ENCODE assay signal across 13 cellular contexts in the genomic region with DNA sequence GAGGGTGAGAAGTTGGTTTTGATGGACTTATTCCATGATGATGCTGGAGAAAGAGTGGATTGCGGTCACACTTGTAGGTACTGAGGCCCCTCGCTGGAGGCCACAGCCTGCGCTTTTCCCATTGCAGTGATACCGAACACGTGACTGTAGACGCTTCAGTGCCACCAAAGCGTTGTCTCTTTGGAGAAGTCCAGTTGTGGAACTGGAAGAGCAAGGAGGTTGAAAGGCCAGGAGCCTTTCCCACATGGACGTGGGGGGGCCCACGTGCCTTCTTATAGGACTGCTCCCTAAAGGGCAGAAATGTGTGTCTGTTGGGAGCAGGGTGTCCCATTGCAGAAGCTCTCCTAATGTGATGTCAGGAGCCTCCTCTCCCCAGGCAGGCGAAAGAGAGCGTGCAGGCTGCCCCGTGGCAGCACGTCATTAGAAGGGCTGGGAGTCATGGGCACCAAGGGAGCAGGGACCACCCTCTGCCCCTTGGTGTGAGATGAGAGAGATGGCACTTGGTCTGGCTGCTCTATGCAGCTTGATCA. TPM values are rescaled to one million over a fixed set of nuclear protein-coding genes. Genes with fewer than 3 reads are reported as not detected.
A peak's percentile ranks its signal among the peaks of the same experiment; 100 is the strongest.
DNase-seq lines count a peak whose midpoint lies in the region; ATAC-seq and TF ChIP-seq lines count a peak whose summit lies in the region.
"Had no signal": no experiment of that assay in that cellular context is flagged by ENCODE, and none has a peak within 500 bp of the region (broad histone marks: within the 10 kb centered on the region; RNA-seq: fewer than 3 reads in every experiment).

No MANE protein-coding gene starts in this region.

- TF ChIP-seq CTCF in RWPE1 (conservative IDR thresholded peaks at IDR 0.05; ENCODE audit: low read depth) = no peak
- no peak for TF ChIP-seq CTCF in gastrocnemius medialis (IDR thresholded peaks at IDR 0.05 in 4 of 5, conservative IDR thresholded peaks at IDR 0.05 in 1 of 5)
- TF ChIP-seq CTCF in uterus (IDR thresholded peaks at IDR 0.05) = no peak

- ATAC-seq in effector memory CD8-positive, alpha-beta T cell (replicated peaks) = no peak
- ATAC-seq in gastrocnemius medialis = no peak

- H3K4me3 ChIP-seq in gastrocnemius medialis = no peak overlapping the region
- no peak overlapping the region for H3K4me3 ChIP-seq in uterus

- H3K4me3 Mint-ChIP-seq in effector memory CD8-positive, alpha-beta T cell = peak overlapping the region; percentile 63 to 73
- H3K4me3 Mint-ChIP-seq: mesothelial cell of epicardium had no signal

- peaks cover 0 to 51% of the 10 kb centered on the region in 2 donors for H3K36me3 ChIP-seq in gastrocnemius medialis
- no peaks in the 10 kb centered on the region for H3K36me3 ChIP-seq in uterus

- H3K9me3 Mint-ChIP-seq in effector memory CD8-positive, alpha-beta T cell = no peaks in the 10 kb centered on the region
- H3K9me3 Mint-ChIP-seq: mesothelial cell of epicardium had no signal

- H3K27ac Mint-ChIP-seq in effector memory CD8-positive, alpha-beta T cell = peak overlapping the region; percentile 50 to 85

- intact Hi-C loops in gastrocnemius medialis (cut with DNase I; ENCODE audit: low total_unique reads) (loop anchor here (2.0 kb wide), 1 partner anchor 39 kb away; no protein-coding TSS in a partner anchor), uterus (cut with DNase I; ENCODE audit: low total_unique reads) (loop anchor here (5.0 kb wide), 1 partner anchor 86 kb away; no protein-coding TSS in a partner anchor)

- H3K4me1 Mint-ChIP-seq in effector memory CD8-positive, alpha-beta T cell (ENCODE audit: low read depth in 2 of 2) = peaks cover 28 to 36% of the 10 kb centered on the region in 2 donors

- in situ Hi-C loops in gastrocnemius medialis (cut with MboI; ENCODE audit: low sequenced_read_pairs in 4 of 4) = loop anchor here (5.0 to 25.0 kb wide), 3 partner anchors 81 to 316 kb away; a partner anchor contains a TSS

- H3K27ac ChIP-seq in RWPE1 (peak overlapping the region; percentile 11; the same call in 1 of the 2 replicates), gastrocnemius medialis (peak overlapping the region; percentile 58 to 70 (median 66)), uterus (no peak overlapping the region)

- no peaks in the 10 kb centered on the region for H3K27me3 Mint-ChIP-seq in effector memory CD8-positive, alpha-beta T cell

- DNase-seq in activated CD8-positive, alpha-beta memory T cell treated with anti-CD3 and anti-CD28 coated beads, Interleukin-2, amount 50 U/mL, for 48 hours = peak; percentile 54
- no peak for DNase-seq in activated CD8-positive, alpha-beta memory T cell treated with anti-CD3 and anti-CD28 coated beads for 24 hours
- no peak for DNase-seq in RWPE1 (ENCODE audit: low spot score)
- no peak for DNase-seq in effector memory CD8-positive, alpha-beta T cell
- DNase-seq in gastrocnemius medialis = no peak
- DNase-seq in NCI-H1048 (lab: John Stamatoyannopoulos, UW) = no peak
- DNase-seq in NOMO-1 treated with dmso at 0.1 percent for 144 hours (lab: John Stamatoyannopoulos, UW; ENCODE audit: unreplicated experiment) = no peak
- no peak for DNase-seq in uterus
- DNase-seq: activated CD4-positive, alpha-beta T cell treated with anti-CD3 and anti-CD28 coated beads, Interleukin-2, amount 50 U/mL, for 1 hour; COR-L47; NCI-H2171 treated with DMSO at 0.1 percent for 48 hours; NCI-H774 had no signal

- H3K9me3 ChIP-seq in gastrocnemius medialis (no peaks in the 10 kb centered on the region), uterus (no peaks in the 10 kb centered on the region)

- CTCF ChIA-PET in RWPE1 (lab: Yijun Ruan, JAX) = interaction anchor here (0.6 to 1.8 kb wide), 4 partner anchors 12 to 87 kb away, joined by 3 to 7 read pairs (median 4); no protein-coding TSS in a partner anchor

- peaks cover 51% of the 10 kb centered on the region in 2 donors for H3K4me1 ChIP-seq in gastrocnemius medialis
- no peaks in the 10 kb centered on the region for H3K4me1 ChIP-seq in uterus

- TF ChIP-seq POLR2A in gastrocnemius medialis (IDR thresholded peaks at IDR 0.05) (no peak), uterus (IDR thresholded peaks at IDR 0.05) (no peak)

- peaks cover 60% of the 10 kb centered on the region for H3K36me3 Mint-ChIP-seq in effector memory CD8-positive, alpha-beta T cell (ENCODE audit: insufficient read depth)

- POLR2A ChIA-PET in RWPE1 (lab: Yijun Ruan, JAX; ENCODE audit: low non-redundant PET) = no interaction called here

- no peaks in the 10 kb centered on the region for H3K27me3 ChIP-seq in gastrocnemius medialis
- no peaks in the 10 kb centered on the region for H3K27me3 ChIP-seq in uterus

RNA-seq across cellular contexts. Expression of a gene that starts 31.5 kb away (rescaled TPM):
- 100 to 1,000 TPM; 292 to 606 (median 472) TPM for total RNA-seq in gastrocnemius medialis
- total RNA-seq in uterus = 10 to 100 TPM; 19.0 to 52.3 (median 30.5) TPM

Comparison
In these comparisons a context has a peak if more than half of its experiments do, and no peak if none do; other contexts are left out.
1. H3K27ac ChIP-seq: peak in RWPE1 (single experiment) and gastrocnemius medialis (4 of 4); none in uterus (0 of 2).
2. RNA of a gene that starts 31.5 kb away (total RNA-seq): 292 to 606 TPM in gastrocnemius medialis; 19.0 to 52.3 TPM in uterus; every median in the first group is over 4 times any median in the second.